12 cellular contexts compared by ENCODE assay signal in the genomic region with DNA sequence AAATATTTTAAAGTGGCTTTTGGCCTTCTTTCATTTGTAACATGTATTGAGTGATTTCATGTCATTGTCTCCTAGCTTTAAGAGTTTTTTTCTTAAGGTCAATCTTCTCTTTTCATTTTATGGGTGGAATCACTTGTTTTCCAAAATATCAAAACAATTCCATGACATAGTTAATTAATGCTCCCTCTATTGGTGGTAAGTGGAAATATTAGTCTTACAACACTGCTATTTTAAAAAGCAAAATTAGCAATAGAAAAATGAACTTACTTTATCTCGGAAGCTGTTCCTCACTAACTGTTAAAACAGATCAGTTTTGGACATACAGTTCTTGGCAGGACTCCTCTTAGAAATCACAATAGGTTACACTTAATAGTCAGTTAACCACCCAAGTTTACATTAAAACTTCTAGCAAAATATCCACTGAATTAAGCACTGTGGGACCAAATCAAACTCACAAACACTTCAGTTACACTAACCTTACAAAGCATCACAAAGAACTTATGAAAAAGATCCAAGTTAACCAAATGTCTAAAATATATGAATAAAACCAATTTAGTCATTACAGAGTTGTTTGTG. TPM values are rescaled to one million over a fixed set of nuclear protein-coding genes. Genes with fewer than 3 reads are reported as not detected.
DNase-seq lines count a peak whose midpoint lies in the region; TF ChIP-seq lines count a peak whose summit lies in the region.
"Had no signal": no experiment of that assay in that cellular context is flagged by ENCODE, and none has a peak within 500 bp of the region (broad histone marks: within the 10 kb centered on the region; RNA-seq: fewer than 3 reads in every experiment).

No MANE protein-coding gene starts in this region.

- H3K9me2 ChIP-seq in Loucy (replicated peaks; ENCODE audit: low read depth, low read length) = no peaks in the 10 kb centered on the region

- no peak for TF ChIP-seq EP300 in suprapubic skin (IDR thresholded peaks at IDR 0.05)

- TF ChIP-seq CTCF in Loucy (conservative IDR thresholded peaks at IDR 0.05; ENCODE audit: low read length) (peak; percentile 75), coronary artery (IDR thresholded peaks at IDR 0.05) (peak; percentile 41), progenitor cell of endocrine pancreas (IDR thresholded peaks at IDR 0.05; ENCODE audit: unreplicated experiment) (peak; percentile 54), suprapubic skin (IDR thresholded peaks at IDR 0.05) (peak in 1 of 2 donors; percentile 12)

- no peak overlapping the region for H2AFZ ChIP-seq in Loucy (ENCODE audit: low read length)

- H3K4me3 ChIP-seq in Loucy (ENCODE audit: low read length, poor library complexity, severe bottlenecking) = no peak overlapping the region
- H3K4me3 ChIP-seq in coronary artery = no peak overlapping the region
- H3K4me3 ChIP-seq in suprapubic skin = no peak overlapping the region

- H3K4me1 Mint-ChIP-seq in progenitor cell of endocrine pancreas (ENCODE audit: low read depth) = no peaks in the 10 kb centered on the region

- no peaks in the 10 kb centered on the region for H3F3A ChIP-seq in Loucy (ENCODE audit: low read depth)

- H3K9ac ChIP-seq in Loucy (ENCODE audit: low read depth, low read length, poor library complexity, severe bottlenecking) = no peak overlapping the region

- no peak overlapping the region for H3K27ac Mint-ChIP-seq in progenitor cell of endocrine pancreas
- H3K27ac Mint-ChIP-seq: WTC11 had no signal

- H3K9me3 Mint-ChIP-seq in progenitor cell of endocrine pancreas (ENCODE audit: low read depth) = peaks cover 8% of the 10 kb centered on the region

- no peak overlapping the region for H3K4me2 ChIP-seq in Loucy (ENCODE audit: low read depth, low read length, poor library complexity, severe bottlenecking)

- H3K27ac ChIP-seq in coronary artery = no peak overlapping the region
- H3K27ac ChIP-seq in suprapubic skin = no peak overlapping the region

- 78% methylated on average over 1 of the region's 1 CpG for WGBS in suprapubic skin

- no peak overlapping the region for H3K4me3 Mint-ChIP-seq in progenitor cell of endocrine pancreas (ENCODE audit: low read depth)
- H3K4me3 Mint-ChIP-seq: WTC11 had no signal

- DNase-seq in NCI-H1694 treated with DMSO at 0.1 percent for 48 hours (lab: John Stamatoyannopoulos, UW) (peak; percentile 21), NCI-H1694 (lab: John Stamatoyannopoulos, UW) (no peak), coronary artery (ENCODE audit: low spot score) (no peak), progenitor cell of endocrine pancreas (ENCODE audit: low spot score, unreplicated experiment) (no peak), suprapubic skin (ENCODE audit: low spot score in 2 of 2) (no peak), mesenteric fat pad (ENCODE audit: low spot score) (no peak)
- no peak for DNase-seq in activated effector memory CD4-positive, alpha-beta T cell treated with anti-CD3 and anti-CD28 coated beads, Interleukin-2, amount 50 U/mL, for 16 hours
- DNase-seq: substantia nigra had no signal

- H3K27me3 Mint-ChIP-seq in progenitor cell of endocrine pancreas = no peaks in the 10 kb centered on the region

- no peaks in the 10 kb centered on the region for H4K20me1 ChIP-seq in Loucy (ENCODE audit: insufficient read depth, low read length, poor library complexity, severe bottlenecking)

- H3K9me3 ChIP-seq in Loucy (ENCODE audit: insufficient read depth, low read depth, low read length) (no peaks in the 10 kb centered on the region), suprapubic skin (no peaks in the 10 kb centered on the region)

- no peaks in the 10 kb centered on the region for H3K79me2 ChIP-seq in Loucy (ENCODE audit: insufficient read depth, low read length)

- H3K36me3 Mint-ChIP-seq in progenitor cell of endocrine pancreas (ENCODE audit: insufficient read depth) = peaks cover 16% of the 10 kb centered on the region

- H3K27me3 ChIP-seq in Loucy (ENCODE audit: insufficient read depth, low read length, poor library complexity, severe bottlenecking) (no peaks in the 10 kb centered on the region), suprapubic skin (no peaks in the 10 kb centered on the region)

- no peaks in the 10 kb centered on the region for H3K4me1 ChIP-seq in Loucy (ENCODE audit: insufficient read depth, low read length, poor library complexity, severe bottlenecking)
- H3K4me1 ChIP-seq in suprapubic skin = no peaks in the 10 kb centered on the region

- no peak for TF ChIP-seq POLR2A in suprapubic skin (IDR thresholded peaks at IDR 0.05)

- H3K36me3 ChIP-seq in Loucy (ENCODE audit: insufficient read depth, low read length) = peaks cover 6% of the 10 kb centered on the region; the same call in 1 of the 2 replicates
- peaks cover 13% of the 10 kb centered on the region for H3K36me3 ChIP-seq in suprapubic skin

RNA-seq across cellular contexts. Expression of a gene that starts 42.4 kb away (rescaled TPM):
- total RNA-seq in progenitor cell of endocrine pancreas (not detected in 2 replicates), suprapubic skin (under 1 TPM in 1 of 4 donors, not detected in 3; 0.30 TPM), mesenteric fat pad (0.42 TPM)
- total RNA-seq: M059J, pulmonary artery endothelial cell had no signal
